Comparison of ENCODE assay signal across 18 cellular contexts in the genomic region with DNA sequence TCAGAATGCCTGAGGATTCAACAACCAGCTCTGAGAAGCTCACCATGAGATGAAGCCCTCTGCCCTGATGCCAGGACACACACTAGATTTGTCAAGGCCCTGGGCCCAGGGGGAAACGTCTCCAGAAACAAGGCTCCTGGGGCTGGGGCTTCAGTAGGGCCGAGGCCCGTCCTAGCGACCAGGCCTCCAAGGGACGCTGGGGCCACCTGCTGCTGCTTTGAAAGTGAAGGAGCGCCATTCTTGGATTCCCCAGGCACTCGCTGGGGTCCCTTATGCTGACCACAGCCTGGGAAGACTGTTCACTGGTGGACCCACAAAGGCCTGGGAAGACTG. TPM values are rescaled to one million over a fixed set of nuclear protein-coding genes. Genes with fewer than 3 reads are reported as not detected.
A peak's percentile ranks its signal among the peaks of the same experiment; 100 is the strongest.
DNase-seq lines count a peak whose midpoint lies in the region; ATAC-seq and TF ChIP-seq lines count a peak whose summit lies in the region.
"Had no signal": no experiment of that assay in that cellular context is flagged by ENCODE, and none has a peak within 500 bp of the region (broad histone marks: within the 10 kb centered on the region; RNA-seq: fewer than 3 reads in every experiment).

No MANE protein-coding gene starts in this region.

- H3K4me3 ChIP-seq in BLaER1 (no peak overlapping the region), osteoblast (ENCODE audit: insufficient read depth, low read length) (no peak overlapping the region)
- H3K4me3 ChIP-seq: GM23248 had no signal

- H3K27me3 ChIP-seq in BLaER1 (no peaks in the 10 kb centered on the region), layer of hippocampus (ENCODE audit: control insufficient read depth, insufficient read depth, low read length) (peaks cover 4% of the 10 kb centered on the region), osteoblast (ENCODE audit: insufficient read depth, low read length) (no peaks in the 10 kb centered on the region)

- H3K27ac ChIP-seq in BLaER1 = 0 out of 2 replicates have a peak overlapping the region, but pooled peaks have one; percentile 41
- H3K27ac ChIP-seq in angular gyrus (ENCODE audit: low read depth, low read length) = peak overlapping the region; percentile 95
- peak overlapping the region; percentile 96 for H3K27ac ChIP-seq in layer of hippocampus (ENCODE audit: low read depth, low read length)
- H3K27ac ChIP-seq in osteoblast (ENCODE audit: low read depth, low read length) = no peak overlapping the region
- H3K27ac ChIP-seq: GM23248 had no signal

- H4K20me1 ChIP-seq in BLaER1 = no peaks in the 10 kb centered on the region
- H4K20me1 ChIP-seq in osteoblast (ENCODE audit: insufficient read depth, low read length) = no peaks in the 10 kb centered on the region

- no peaks in the 10 kb centered on the region for H3K9me3 Mint-ChIP-seq in type B pancreatic cell

- no peak overlapping the region for H3K9ac ChIP-seq in BLaER1
- H3K9ac ChIP-seq: GM23248 had no signal

- H3K79me2 ChIP-seq in osteoblast (ENCODE audit: insufficient read depth, low read length) = no peaks in the 10 kb centered on the region

- no peaks in the 10 kb centered on the region for H3K36me3 Mint-ChIP-seq in type B pancreatic cell
- H3K36me3 Mint-ChIP-seq: CD4-positive, CD25-positive, alpha-beta regulatory T cell; CD8-positive, alpha-beta memory T cell had no signal

- H3K36me3 ChIP-seq in BLaER1 (no peaks in the 10 kb centered on the region), osteoblast (ENCODE audit: insufficient read depth, low read length) (no peaks in the 10 kb centered on the region)

- H3K9me3 ChIP-seq in BLaER1 (peaks cover 43% of the 10 kb centered on the region), osteoblast (ENCODE audit: low read depth, low read length) (no peaks in the 10 kb centered on the region)

- H3K27me3 Mint-ChIP-seq in type B pancreatic cell = no peaks in the 10 kb centered on the region

- no peak overlapping the region for H2AFZ ChIP-seq in osteoblast (ENCODE audit: low read length)
- H2AFZ ChIP-seq: GM23248 had no signal

- H3K4me2 ChIP-seq in BLaER1 (peak overlapping the region; percentile 26; the same call in 1 of the 2 replicates), osteoblast (ENCODE audit: insufficient read depth, low read length) (no peak overlapping the region)

- no peak overlapping the region for H3K4me3 Mint-ChIP-seq in type B pancreatic cell
- H3K4me3 Mint-ChIP-seq: CD4-positive, CD25-positive, alpha-beta regulatory T cell; CD8-positive, alpha-beta memory T cell had no signal

- no peak for ATAC-seq in HG02981 (IDR thresholded peaks at IDR 0.05; ENCODE audit: unreplicated experiment)

- peak; percentile 61 for DNase-seq in osteoblast (ENCODE audit: insufficient read length, low spot score, missing footprints)
- DNase-seq in kidney tubule cell (ENCODE audit: low spot score) = no peak
- DNase-seq in type B pancreatic cell (ENCODE audit: extremely low spot score, unreplicated experiment) = no peak
- no peak for DNase-seq in DMS79 (lab: John Stamatoyannopoulos, UW)
- DNase-seq: 8988T; C1 segment of cervical spinal cord; CD4-positive, CD25-positive, alpha-beta regulatory T cell; COR-L47; DMS 273 treated with DMSO at 0.1 percent for 48 hours; GM23248; HCEC 1CT; IMR-90 had no signal

- H3K27ac Mint-ChIP-seq in type B pancreatic cell = no peak overlapping the region
- H3K27ac Mint-ChIP-seq: CD4-positive, CD25-positive, alpha-beta regulatory T cell; CD8-positive, alpha-beta memory T cell had no signal

- peaks cover 38% of the 10 kb centered on the region for H3K4me1 ChIP-seq in BLaER1
- no peaks in the 10 kb centered on the region for H3K4me1 ChIP-seq in osteoblast (ENCODE audit: insufficient read depth, low read length)

- TF ChIP-seq CTCF in osteoblast (IDR thresholded peaks at IDR 0.05; ENCODE audit: extremely low read depth, low read depth, low read length) = no peak
- no peak for TF ChIP-seq CTCF in type B pancreatic cell (conservative IDR thresholded peaks at IDR 0.05)

- H3K4me1 Mint-ChIP-seq in type B pancreatic cell (ENCODE audit: unreplicated experiment) = peaks cover 6% of the 10 kb centered on the region
- H3K4me1 Mint-ChIP-seq: CD8-positive, alpha-beta memory T cell had no signal

RNA-seq across cellular contexts. Expression of a gene that starts 23.9 kb away (rescaled TPM):
- total RNA-seq in osteoblast (not detected in 2 replicates), type B pancreatic cell (ENCODE audit: low replicate concordance) (6.7 and 12.2 TPM in 2 replicates)
- total RNA-seq: H4 had no signal

RNA-seq across cellular contexts. Expression of a gene that starts 24.8 kb away (rescaled TPM):
- total RNA-seq in osteoblast (60.8 and 70.4 TPM in 2 replicates), type B pancreatic cell (ENCODE audit: low replicate concordance) (285 and 363 TPM in 2 replicates)

RNA-seq across cellular contexts. Expression of a gene that starts 25.1 kb away (rescaled TPM):
- 17.7 and 22.8 TPM in 2 replicates for total RNA-seq in osteoblast
- total RNA-seq in type B pancreatic cell (ENCODE audit: low replicate concordance) = 20.2 and 21.3 TPM in 2 replicates

RNA-seq across cellular contexts. Expression of a gene that starts 39.7 kb away (rescaled TPM):
- total RNA-seq in osteoblast (11.6 and 13.6 TPM in 2 replicates), type B pancreatic cell (ENCODE audit: low replicate concordance) (2.5 and 3.3 TPM in 2 replicates)
- total RNA-seq: H4 had no signal

RNA-seq across cellular contexts. Expression of a gene that starts 56.4 kb away (rescaled TPM):
- total RNA-seq in osteoblast (32.7 and 43.1 TPM in 2 replicates), type B pancreatic cell (ENCODE audit: low replicate concordance) (64.3 and 66.7 TPM in 2 replicates)
